In genomic region chr10:46545861-46546590, GRCh38 we compare ENCODE assay signal across 14 cellular contexts. TPM values are rescaled to one million over a fixed set of nuclear protein-coding genes. Genes with fewer than 3 reads are reported as not detected.
DNase-seq lines count a peak whose midpoint lies in the region; ATAC-seq, FAIRE-seq and TF ChIP-seq lines count a peak whose summit lies in the region.
"Had no signal": no experiment of that assay in that cellular context is flagged by ENCODE, and none has a peak within 500 bp of the region (broad histone marks: within the 10 kb centered on the region; RNA-seq: fewer than 3 reads in every experiment).

No MANE protein-coding gene starts in this region.

- TF ChIP-seq EP300 in K562 (IDR thresholded peaks at IDR 0.05; ENCODE audit: low read length), result no peak

- H3K4me2 ChIP-seq in K562 (ENCODE audit: insufficient read depth, low read length) (no peak overlapping the region), neuronal stem cell (ENCODE audit: insufficient read depth, low read length, poor library complexity, severe bottlenecking) (no peak overlapping the region)

- POLR2A ChIA-PET in K562 (lab: Yijun Ruan, JAX), result interaction anchor here (0.6 kb wide), 1 partner anchor 9 kb away, joined by 3 read pairs; no protein-coding TSS in a partner anchor

- H4K8ac ChIP-seq in neuronal stem cell (ENCODE audit: low read depth, low read length), result no peak overlapping the region

- H3K4me1 ChIP-seq in K562 (replicated peaks in 1 of 2; ENCODE audit: control insufficient read depth in 2 of 2, insufficient read depth in 2 of 2, low read length in 2 of 2), result peaks cover 4 to 25% of the 10 kb centered on the region in 2 experiments; a peak in 4 of 5 replicates
- peaks cover 0 to 20% of the 10 kb centered on the region in 2 donors for H3K4me1 ChIP-seq in neuronal stem cell (ENCODE audit: control insufficient read depth in 2 of 2, insufficient read depth in 1 of 2, low read depth in 1 of 2, low read length in 2 of 2)
- no peaks in the 10 kb centered on the region for H3K4me1 ChIP-seq in aorta (ENCODE audit: control insufficient read depth in 1 of 2, insufficient read depth in 2 of 2, low read length in 2 of 2)
- H3K4me1 ChIP-seq: uterus had no signal

- peaks cover 2% of the 10 kb centered on the region for H3K79me1 ChIP-seq in neuronal stem cell (ENCODE audit: low read depth, low read length)

- H3K4ac ChIP-seq in neuronal stem cell (ENCODE audit: low read length), result no peak overlapping the region

- in situ Hi-C loops in K562 (cut with MboI), result no loop called here

- H3K9me3 ChIP-seq in K562 (replicated peaks; ENCODE audit: control insufficient read depth, insufficient read depth, low read depth, low read length) (no peaks in the 10 kb centered on the region), neuronal stem cell (replicated peaks in 1 of 2; ENCODE audit: control insufficient read depth in 2 of 2, insufficient read depth in 1 of 2, low read depth in 1 of 2, low read length in 2 of 2) (no peaks in the 10 kb centered on the region), aorta (ENCODE audit: control insufficient read depth, low read length) (no peaks in the 10 kb centered on the region)
- H3K9me3 ChIP-seq: uterus had no signal

- H3K36me3 ChIP-seq in K562 (ENCODE audit: control insufficient read depth, insufficient read depth, low read length) (no peaks in the 10 kb centered on the region), neuronal stem cell (replicated peaks in 1 of 2; ENCODE audit: control insufficient read depth in 2 of 2, insufficient read depth in 2 of 2, low read length in 2 of 2) (peaks cover 0 to 6% of the 10 kb centered on the region in 2 donors), aorta (ENCODE audit: control insufficient read depth in 1 of 2, insufficient read depth in 2 of 2, low read length in 1 of 2) (no peaks in the 10 kb centered on the region)
- H3K36me3 ChIP-seq: uterus had no signal

- H2AFZ ChIP-seq in K562 (ENCODE audit: low read depth, low read length), result no peak overlapping the region
- no peak overlapping the region for H2AFZ ChIP-seq in neuronal stem cell (ENCODE audit: low read length)

- no peak for TF ChIP-seq CTCF in K562 (IDR thresholded peaks at IDR 0.05 in 2 of 3, conservative IDR thresholded peaks at IDR 0.05 in 1 of 3; ENCODE audit: insufficient read depth in 2 of 3, low read depth in 1 of 3, low read length in 3 of 3)

- no peak overlapping the region for H3K18ac ChIP-seq in neuronal stem cell (ENCODE audit: low read length)

- FAIRE-seq in K562 (lab: Jason Lieb, UNC), result no peak
- FAIRE-seq: GM19239 had no signal

- CTCF ChIA-PET in K562 (lab: Yijun Ruan, JAX; ENCODE audit: low intra/inter-chr PET ratio), result interaction anchor here (1.1 kb wide), 1 partner anchor 317 kb away, joined by 4 read pairs; no protein-coding TSS in a partner anchor

- no peak overlapping the region for H2AK5ac ChIP-seq in neuronal stem cell (ENCODE audit: low read depth, low read length)

- H3K27me3 ChIP-seq in K562 (ENCODE audit: control insufficient read depth in 2 of 2, insufficient read depth in 2 of 2, low read length in 2 of 2), result peaks cover 37 to 80% of the 10 kb centered on the region in 2 experiments; a peak in 4 of 5 replicates
- peaks cover 0 to 64% (median 0%) of the 10 kb centered on the region in 3 experiments for H3K27me3 ChIP-seq in neuronal stem cell (ENCODE audit: control insufficient read depth in 3 of 3, insufficient read depth in 3 of 3, low read depth in 1 of 3, low read length in 3 of 3)
- no peaks in the 10 kb centered on the region for H3K27me3 ChIP-seq in aorta (ENCODE audit: control insufficient read depth in 1 of 2, insufficient read depth in 2 of 2, low read length in 1 of 2)

- H2BK12ac ChIP-seq in neuronal stem cell (ENCODE audit: low read length), result no peak overlapping the region

- intact Hi-C loops in K562 (cut with micrococcal nuclease), result no loop called here
- intact Hi-C loops in aorta (cut with DNase I), result no loop called here

- H3K9me1 ChIP-seq in K562 (ENCODE audit: control insufficient read depth, insufficient read depth, low read length), result no peaks in the 10 kb centered on the region

- H3K14ac ChIP-seq in neuronal stem cell (ENCODE audit: low read length), result peak overlapping the region; percentile 1

- peak; percentile 1 for DNase-seq in stimulated activated CD4-positive, alpha-beta T cell treated with anti-CD3 and anti-CD28 coated beads, Interleukin-15, amount 100 ng/mL, for 24 hours
- DNase-seq in stimulated activated CD4-positive, alpha-beta T cell treated with anti-CD3 and anti-CD28 coated beads, Interleukin-1b, Interleukin-23, amount 100 ng/mL, for 48 hours, result no peak
- DNase-seq in K562 (ENCODE audit: extremely low read depth in 1 of 4, low spot score in 3 of 4), result no peak
- DNase-seq in neuronal stem cell (ENCODE audit: low spot score), result no peak
- peak; percentile 47 to 69 for DNase-seq in aorta
- no peak for DNase-seq in NCI-H446 (lab: John Stamatoyannopoulos, UW)
- DNase-seq: EL, NCI-H2107, nucleus accumbens had no signal

- H2BK15ac ChIP-seq in neuronal stem cell (ENCODE audit: low read length), result no peak overlapping the region

- no peak overlapping the region for H2BK120ac ChIP-seq in neuronal stem cell (ENCODE audit: low read depth, low read length)

- H3K9ac ChIP-seq in K562 (ENCODE audit: insufficient read depth in 1 of 2, low read depth in 2 of 2, low read length in 2 of 2), result no peak overlapping the region
- no peak overlapping the region for H3K9ac ChIP-seq in neuronal stem cell (ENCODE audit: low read depth, low read length, poor library complexity)

- no peak overlapping the region for H3K23ac ChIP-seq in neuronal stem cell (ENCODE audit: low read depth, low read length, poor library complexity)

- H3K4me3 ChIP-seq in K562 (no peak overlapping the region), neuronal stem cell (ENCODE audit: low read length in 2 of 2) (peak overlapping the region in 1 of 2 donors; percentile 2), aorta (ENCODE audit: low read length in 2 of 2) (no peak overlapping the region)
- H3K4me3 ChIP-seq: uterus had no signal

- H4K20me1 ChIP-seq in K562 (replicated peaks; ENCODE audit: control insufficient read depth, insufficient read depth, low read length), result peaks cover 51% of the 10 kb centered on the region

- H3K27ac ChIP-seq in K562 (ENCODE audit: extremely low read depth, low read depth, low read length), result no peak overlapping the region
- H3K27ac ChIP-seq in neuronal stem cell (replicated peaks; ENCODE audit: low read length), result no peak overlapping the region
- no peak overlapping the region for H3K27ac ChIP-seq in aorta (ENCODE audit: low read depth in 1 of 2, low read length in 2 of 2)
- H3K27ac ChIP-seq: uterus had no signal

- BruUV-seq in K562 (replicated peaks; lab: Mats Ljungman, UMichigan), result no TSS peak

- H4K91ac ChIP-seq in neuronal stem cell (ENCODE audit: low read depth, low read length, poor library complexity), result no peak overlapping the region

- no peak for ATAC-seq in K562
- ATAC-seq in aorta (ENCODE audit: low FRiP score), result no peak
- no peak for ATAC-seq in GM18867 (IDR thresholded peaks at IDR 0.05; ENCODE audit: unreplicated experiment)

- H3K79me2 ChIP-seq in K562 (ENCODE audit: control insufficient read depth, insufficient read depth, low read length), result no peaks in the 10 kb centered on the region

- WGBS in K562 (ENCODE audit: insufficient coverage, low coverage, missing lambda C conversion rate), result 0% methylated on average over 5 of the region's 5 CpGs
- WGBS in neuronal stem cell (ENCODE audit: extremely low coverage in 2 of 2, insufficient read length in 2 of 2, insufficient replicate concordance in 1 of 2), 2 donors, result no CpG with 5 or more reads among the region's 5 CpGs
- 88% methylated on average over 5 of the region's 5 CpGs for WGBS in aorta, 2 donors

- no peak for TF ChIP-seq POLR2A in K562 (conservative IDR thresholded peaks at IDR 0.05)

- TF ChIP-seq RAD21 in K562 (CRISPR knock-in tag; conservative IDR thresholded peaks at IDR 0.05 in 1 of 2, IDR thresholded peaks at IDR 0.05 in 1 of 2), result no peak

- no peak overlapping the region for H2BK5ac ChIP-seq in neuronal stem cell (ENCODE audit: low read length)

RNA-seq across cellular contexts. Expression of gene GPRIN2, which starts 10.4 kb away (rescaled TPM):
- not detected in 2 replicates for total RNA-seq in K562 (2011; cell fraction: chromatin; rRNA removed; ENCODE audit: low replicate concordance)
- not detected in 2 replicates for total RNA-seq in K562 (2011; cell fraction: nucleolus; rRNA removed)
- total RNA-seq in K562 (2011; cell fraction: nucleoplasm; rRNA removed), result not detected in 2 replicates
- total RNA-seq in K562 (2014; rRNA removed) (not detected in 2 replicates), K562 (2014; rRNA removed; fragmentation: Illumina TruSeq; extraction: Trizol) (not detected in 2 replicates), K562 (2015; rRNA removed; fragmentation: Illumina TruSeq; extraction: Trizol) (not detected in 2 replicates), K562 (2021) (not detected in 2 replicates), aorta (1 to 10 TPM in 1 of 2 donors, under 1 TPM in 1; 0.36 to 1.2 TPM)
- polyA plus RNA-seq in K562 (2011; rRNA removed) (not detected in 2 replicates), K562 (2014; fragmentation: Illumina TruSeq; extraction: Trizol) (not detected in 2 replicates), K562 (2014; fragmentation: Nextera tagmentation; extraction: Ambion mirVana) (not detected), K562 (2014; rRNA removed) (not detected in 2 replicates), aorta (1 to 10 TPM in 1 of 2 donors, under 1 TPM in 1; 0.54 to 4.0 TPM)
- not detected in 2 replicates for polyA plus RNA-seq in K562 (2011; cell fraction: cytosol; rRNA removed)
- polyA plus RNA-seq in K562 (2011; cell fraction: nucleus; rRNA removed), result not detected in 2 replicates
- not detected in 2 replicates for polyA plus RNA-seq in K562 (2012)
- not detected in 2 replicates for polyA minus RNA-seq in K562 (2011; rRNA and poly(A)+ RNA removed)
- not detected in 2 replicates for polyA minus RNA-seq in K562 (2011; cell fraction: cytosol; rRNA and poly(A)+ RNA removed)
- polyA minus RNA-seq in K562 (2011; cell fraction: nucleus; rRNA and poly(A)+ RNA removed), result not detected in 2 replicates
- polyA plus RNA-seq in neuronal stem cell (2013, experiment 1 of 2), result 4.9 TPM
- 4.9 TPM for polyA plus RNA-seq in neuronal stem cell (2013, experiment 2 of 2)
- total RNA-seq: CD4-positive, alpha-beta T cell; fibroblast of lung had no signal
- polyA plus RNA-seq: fibroblast of lung had no signal

RNA-seq across cellular contexts. Expression of gene SYT15, which starts 32.9 kb away (rescaled TPM):
- total RNA-seq in K562 (2011; cell fraction: chromatin; rRNA removed; ENCODE audit: low replicate concordance), result 1.5 and 3.2 TPM in 2 replicates
- total RNA-seq in K562 (2011; cell fraction: nucleolus; rRNA removed), result 0.67 and 1.1 TPM in 2 replicates
- 1.6 and 2.4 TPM in 2 replicates for total RNA-seq in K562 (2011; cell fraction: nucleoplasm; rRNA removed)
- 0.05 and 0.37 TPM in 2 replicates for total RNA-seq in K562 (2014; rRNA removed)
- 0.25 and 0.70 TPM in 2 replicates for total RNA-seq in K562 (2014; rRNA removed; fragmentation: Illumina TruSeq; extraction: Trizol)
- 0.23 TPM in 1 of 2 replicates, not detected in the other for total RNA-seq in K562 (2015; rRNA removed; fragmentation: Illumina TruSeq; extraction: Trizol)
- total RNA-seq in K562 (2021), result 0.65 and 0.82 TPM in 2 replicates
- 0.22 and 0.53 TPM in 2 replicates for polyA plus RNA-seq in K562 (2011; rRNA removed)
- polyA plus RNA-seq in K562 (2011; cell fraction: cytosol; rRNA removed), result 0.15 and 0.25 TPM in 2 replicates
- polyA plus RNA-seq in K562 (2011; cell fraction: nucleus; rRNA removed), result 0.49 and 0.74 TPM in 2 replicates
- polyA plus RNA-seq in K562 (2012), result 0.15 and 0.39 TPM in 2 replicates
- 0.10 and 0.22 TPM in 2 replicates for polyA plus RNA-seq in K562 (2014; fragmentation: Illumina TruSeq; extraction: Trizol)
- polyA plus RNA-seq in K562 (2014; fragmentation: Nextera tagmentation; extraction: Ambion mirVana), result under 1 TPM; 0.15 to 0.20 TPM
- 0.05 and 0.36 TPM in 2 replicates for polyA plus RNA-seq in K562 (2014; rRNA removed)
- polyA minus RNA-seq in K562 (2011; rRNA and poly(A)+ RNA removed), result 0.51 and 0.60 TPM in 2 replicates
- polyA minus RNA-seq in K562 (2011; cell fraction: cytosol; rRNA and poly(A)+ RNA removed), result not detected in 2 replicates
- 0.33 and 0.40 TPM in 2 replicates for polyA minus RNA-seq in K562 (2011; cell fraction: nucleus; rRNA and poly(A)+ RNA removed)
- 0.22 TPM for polyA plus RNA-seq in neuronal stem cell (2013, experiment 1 of 2)
- polyA plus RNA-seq in neuronal stem cell (2013, experiment 2 of 2), result 0.24 TPM
- total RNA-seq in aorta, result 10 to 100 TPM in 1 of 2 donors, 1 to 10 TPM in 1; 8.8 to 24.8 TPM
- polyA plus RNA-seq in aorta, result under 1 TPM; 0.13 to 0.79 TPM

Comparison
In these comparisons a context has a peak if more than half of its experiments do, and no peak if none do; other contexts are left out.
1. DNase-seq: peak in stimulated activated CD4-positive, alpha-beta T cell treated with anti-CD3 and anti-CD28 coated beads, Interleukin-15, amount 100 ng/mL, for 24 hours (single experiment) and aorta (2 of 2); none in stimulated activated CD4-positive, alpha-beta T cell treated with anti-CD3 and anti-CD28 coated beads, Interleukin-1b, Interleukin-23, amount 100 ng/mL, for 48 hours (single experiment), K562 (0 of 4), neuronal stem cell (single experiment) and NCI-H446 (0 of 2).